ENCODE assay signal across 8 cellular contexts in the genomic region with DNA sequence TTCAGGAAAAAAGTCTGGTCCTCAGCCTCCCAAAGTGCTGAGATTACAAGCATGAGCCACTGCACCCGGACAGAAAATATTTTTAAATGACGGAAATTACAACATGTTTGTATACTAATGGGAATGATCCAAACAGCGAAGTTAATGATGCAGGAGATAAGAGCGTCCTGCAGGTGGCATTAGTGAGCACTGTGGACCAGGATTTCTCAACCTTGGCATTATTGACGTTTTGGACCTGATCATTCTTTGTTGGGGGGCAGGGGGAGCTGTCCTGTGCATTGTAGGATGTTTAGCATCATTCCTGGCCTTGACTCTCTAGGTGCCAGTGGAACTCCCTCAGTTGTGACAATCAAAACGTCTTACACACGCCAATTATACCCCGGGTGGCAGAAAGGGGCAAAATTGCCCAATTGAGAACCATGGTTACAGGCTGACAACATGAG. TPM values are rescaled to one million over a fixed set of nuclear protein-coding genes. Genes with fewer than 3 reads are reported as not detected.
DNase-seq lines count a peak whose midpoint lies in the region; ATAC-seq and TF ChIP-seq lines count a peak whose summit lies in the region.

No MANE protein-coding gene starts in this region.

- no peaks in the 10 kb centered on the region for H3K27me3 Mint-ChIP-seq in CD4-positive, alpha-beta T cell
- no peaks in the 10 kb centered on the region for H3K27me3 Mint-ChIP-seq in central memory CD8-positive, alpha-beta T cell
- no peaks in the 10 kb centered on the region for H3K27me3 Mint-ChIP-seq in type B pancreatic cell

- no peaks in the 10 kb centered on the region for H3K9me3 ChIP-seq in CD4-positive, alpha-beta T cell (ENCODE audit: control insufficient read depth, low read length)
- H3K9me3 ChIP-seq in GM23248 (ENCODE audit: low read depth), result no peaks in the 10 kb centered on the region

- in situ Hi-C loops in GM23248 (cut with MboI), result no loop called here

- POLR2A ChIA-PET in CD4-positive, alpha-beta T cell (lab: Charles Lee), result no interaction called here
- POLR2A ChIA-PET in RWPE1 (lab: Yijun Ruan, JAX; ENCODE audit: low non-redundant PET), result no interaction called here

- peak; percentile 65 for TF ChIP-seq CTCF in CD4-positive, alpha-beta T cell (IDR thresholded peaks at IDR 0.05)
- peak; percentile 78 for TF ChIP-seq CTCF in RWPE1 (conservative IDR thresholded peaks at IDR 0.05; ENCODE audit: low read depth)
- TF ChIP-seq CTCF in type B pancreatic cell (conservative IDR thresholded peaks at IDR 0.05), result peak; percentile 78

- H3K4me1 ChIP-seq in GM23248 (ENCODE audit: insufficient read depth), result no peaks in the 10 kb centered on the region

- H3K4me3 Mint-ChIP-seq in CD4-positive, alpha-beta T cell, result no peak overlapping the region
- H3K4me3 Mint-ChIP-seq in central memory CD8-positive, alpha-beta T cell, result no peak overlapping the region
- H3K4me3 Mint-ChIP-seq in type B pancreatic cell, result no peak overlapping the region

- no peaks in the 10 kb centered on the region for H3K9me3 Mint-ChIP-seq in CD4-positive, alpha-beta T cell
- no peaks in the 10 kb centered on the region for H3K9me3 Mint-ChIP-seq in central memory CD8-positive, alpha-beta T cell
- no peaks in the 10 kb centered on the region for H3K9me3 Mint-ChIP-seq in type B pancreatic cell

- no peaks in the 10 kb centered on the region for H3K9me2 ChIP-seq in GM23248 (ENCODE audit: insufficient read depth)

- H3K4me2 ChIP-seq in GM23248 (ENCODE audit: unreplicated experiment), result no peak overlapping the region

- peaks cover 25% of the 10 kb centered on the region for H3F3A ChIP-seq in GM23248 (ENCODE audit: insufficient read depth)

- 45 to 47% methylated on average over 8 of the region's 8 CpGs for WGBS in GM23248 (ENCODE audit: low coverage in 1 of 2, low lambda C conversion rate in 2 of 2, missing lambda C conversion rate in 2 of 2), 2 experiments

- no peak overlapping the region for H3K27ac ChIP-seq in CD4-positive, alpha-beta T cell (ENCODE audit: low read depth, low read length)
- H3K27ac ChIP-seq in GM23248 (peak overlapping the region; percentile 14; the same call in 1 of the 2 replicates), RWPE1 (no peak overlapping the region)

- H3K9ac ChIP-seq in GM23248, result no peak overlapping the region

- peak in 5 of 10 experiments; percentile 1 to 8 (median 5) for DNase-seq in CD4-positive, alpha-beta T cell
- peak; percentile 76 for DNase-seq in GM23248
- DNase-seq in RWPE1 (ENCODE audit: low spot score), result peak; percentile 34
- DNase-seq in central memory CD8-positive, alpha-beta T cell (ENCODE audit: low spot score in 2 of 2), result peak in 1 of 2 donors; percentile 18
- DNase-seq in left lobe of liver (ENCODE audit: low spot score), result no peak
- DNase-seq in type B pancreatic cell (ENCODE audit: extremely low spot score, unreplicated experiment), result no peak
- DNase-seq in ureter (ENCODE audit: low spot score), result no peak

- no peaks in the 10 kb centered on the region for H3K4me1 Mint-ChIP-seq in CD4-positive, alpha-beta T cell (ENCODE audit: low read depth)
- peaks cover 5% of the 10 kb centered on the region for H3K4me1 Mint-ChIP-seq in central memory CD8-positive, alpha-beta T cell
- H3K4me1 Mint-ChIP-seq in type B pancreatic cell (ENCODE audit: unreplicated experiment), result no peaks in the 10 kb centered on the region

- intact Hi-C loops in CD4-positive, alpha-beta T cell (cut with DNase I, micrococcal nuclease), result loop anchor here (1.0 to 5.0 kb wide), 6 partner anchors 96 to 1906 kb away; no protein-coding TSS in a partner anchor

- H4K20me1 ChIP-seq in GM23248 (ENCODE audit: insufficient read depth), result no peaks in the 10 kb centered on the region

- peaks cover 32% of the 10 kb centered on the region for H3K79me2 ChIP-seq in GM23248 (ENCODE audit: insufficient read depth)

- no peak overlapping the region for H3K27ac Mint-ChIP-seq in CD4-positive, alpha-beta T cell
- H3K27ac Mint-ChIP-seq in central memory CD8-positive, alpha-beta T cell (ENCODE audit: low read depth), result no peak overlapping the region
- H3K27ac Mint-ChIP-seq in type B pancreatic cell, result no peak overlapping the region

- peak; percentile 60 for ATAC-seq in CD4-positive, alpha-beta T cell (ENCODE audit: poor library complexity)
- ATAC-seq in central memory CD8-positive, alpha-beta T cell (replicated peaks; ENCODE audit: extremely low read depth, poor library complexity, severe bottlenecking), result peak; percentile 70
- ATAC-seq in left lobe of liver (peak; percentile 93), HG02938 (IDR thresholded peaks at IDR 0.05; ENCODE audit: unreplicated experiment) (no peak)

- H2AFZ ChIP-seq in GM23248, result no peak overlapping the region

- peaks cover 64% of the 10 kb centered on the region for H3K36me3 ChIP-seq in GM23248 (ENCODE audit: low read depth)

- H3K4me3 ChIP-seq in GM23248, result no peak overlapping the region

- H3K36me3 Mint-ChIP-seq in CD4-positive, alpha-beta T cell (ENCODE audit: low read depth), result peaks cover 40% of the 10 kb centered on the region
- H3K36me3 Mint-ChIP-seq in central memory CD8-positive, alpha-beta T cell (ENCODE audit: insufficient read depth), result peaks cover 37% of the 10 kb centered on the region
- H3K36me3 Mint-ChIP-seq in type B pancreatic cell, result peaks cover 25% of the 10 kb centered on the region

- H3K27me3 ChIP-seq in CD4-positive, alpha-beta T cell (ENCODE audit: control insufficient read depth, insufficient read depth, low read length), result no peaks in the 10 kb centered on the region
- H3K27me3 ChIP-seq in GM23248 (replicated peaks; ENCODE audit: insufficient read depth), result no peaks in the 10 kb centered on the region

- CTCF ChIA-PET in CD4-positive, alpha-beta T cell (lab: Charles Lee), result interaction anchor here (1.0 kb wide), 1 partner anchor 33 kb away, joined by 3 read pairs; no protein-coding TSS in a partner anchor
- CTCF ChIA-PET in RWPE1 (lab: Yijun Ruan, JAX), result interaction anchor here (0.6 to 0.7 kb wide), 3 partner anchors 112 to 1303 kb away, joined by 3 to 4 read pairs (median 3); no protein-coding TSS in a partner anchor

RNA-seq across cellular contexts. Expression of gene SCFD1, which starts 34.1 kb away (rescaled TPM):
- total RNA-seq in CD4-positive, alpha-beta T cell, result 10 to 100 TPM; 59.0 to 63.6 TPM
- 78.7 and 92.3 TPM in 2 replicates for total RNA-seq in GM23248 (2014; rRNA removed; shearing (Covaris generic))
- polyA plus RNA-seq in GM23248 (2016; fragmentation: Nextera tagmentation; extraction: Ambion mirVana), result 114 and 117 TPM in 2 replicates
- total RNA-seq in left lobe of liver (25.2 TPM), type B pancreatic cell (ENCODE audit: low replicate concordance) (68.8 and 93.8 TPM in 2 replicates), ureter (95.1 TPM)

Comparison
In these comparisons a context has a peak if more than half of its experiments do, and no peak if none do; other contexts are left out.
1. DNase-seq: peak in GM23248 (single experiment) and RWPE1 (single experiment); none in left lobe of liver (single experiment), type B pancreatic cell (single experiment) and ureter (single experiment).
2. Peak in every context shown above with its lines, with median percentiles within 50 percentile points of each other: CTCF ChIP-seq.